In genomic region chr7:121505540-121506182, GRCh38 we compare ENCODE assay signal across 1 cellular context.
TF ChIP-seq lines count a peak whose summit lies in the region.

No MANE protein-coding gene starts in this region.

TF ChIP-seq in endothelial cell of umbilical vein, 7 proteins besides CTCF, POLR2A, EP300 and RAD21:
- TF ChIP-seq JUN (IDR thresholded peaks at IDR 0.05; ENCODE audit: borderline replicate concordance, insufficient read depth, insufficient read length, low read depth) (no peak), MYC (IDR thresholded peaks at IDR 0.05; ENCODE audit: low read depth, low read length) (no peak), FOS (IDR thresholded peaks at IDR 0.05; ENCODE audit: borderline replicate concordance, insufficient read depth, low read length) (no peak), MAX (IDR thresholded peaks at IDR 0.05; ENCODE audit: insufficient read depth, insufficient read length) (no peak), POLR2AphosphoS5 (IDR thresholded peaks at IDR 0.05; ENCODE audit: insufficient read depth, low read depth, low read length) (no peak), GATA2 (IDR thresholded peaks at IDR 0.05; ENCODE audit: insufficient read depth, insufficient read length, low read depth, low read length) (no peak), EZH2 (IDR thresholded peaks at IDR 0.05; ENCODE audit: borderline replicate concordance, low read depth, low read length, severe bottlenecking) (no peak)
